Comparison of ENCODE assay signal across 8 cellular contexts in the genomic region with DNA sequence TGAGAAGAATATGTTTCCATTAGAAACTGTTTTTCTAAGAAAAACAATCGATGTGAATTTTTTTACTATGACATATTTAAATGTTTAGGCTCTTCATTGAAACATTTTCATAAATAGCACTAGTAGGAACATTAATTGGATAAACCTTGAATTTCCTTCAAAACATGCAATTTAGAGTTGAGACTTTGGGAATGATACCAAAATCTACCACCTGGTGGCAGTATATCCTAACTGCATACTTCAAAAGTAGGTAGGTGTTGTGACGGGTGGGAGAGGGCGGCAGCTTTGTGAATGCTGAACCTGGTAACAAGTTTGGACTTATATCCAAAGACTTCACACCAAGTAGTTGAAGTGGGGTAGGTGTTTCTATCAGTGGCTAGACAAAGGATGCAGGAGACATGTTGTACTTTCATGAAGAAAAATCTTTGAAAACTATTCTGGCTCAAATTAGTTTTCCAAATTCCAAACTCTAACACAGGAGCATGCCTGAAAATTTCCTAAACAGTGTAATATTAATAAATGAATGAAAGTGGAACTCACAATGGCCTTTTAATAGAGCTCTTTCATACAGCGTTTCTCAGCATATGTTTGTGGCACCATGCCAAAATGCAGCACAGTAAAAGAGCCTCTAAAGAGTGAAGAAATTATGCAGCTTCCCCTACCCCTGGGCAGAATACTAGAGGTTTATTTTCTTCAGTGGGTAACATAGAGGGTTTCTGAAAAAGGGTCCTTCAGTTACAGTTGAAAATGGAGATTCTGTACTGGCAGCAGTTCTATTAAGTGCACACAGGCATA.
DNase-seq lines count a peak whose midpoint lies in the region; ATAC-seq and TF ChIP-seq lines count a peak whose summit lies in the region.

No MANE protein-coding gene starts in this region.

- H2AFZ ChIP-seq in IMR-90 (replicated peaks; ENCODE audit: low read length, poor library complexity) (no peak overlapping the region), mammary epithelial cell (ENCODE audit: low read depth, low read length) (peak overlapping the region; percentile 44)

- no peak overlapping the region for H3K56ac ChIP-seq in IMR-90 (ENCODE audit: extremely low read depth, insufficient read depth, low read length)

- no peak overlapping the region for H3K4me3 Mint-ChIP-seq in stimulated activated naive B cell treated with anti-CD40 and anti-IgM and Interleukin-4, amounts not matched to agents 10 μg/mL and 1 μg/mL and 100 μg/mL, for 72 hours

- H3K79me1 ChIP-seq in IMR-90 (ENCODE audit: low read depth in 1 of 2, low read length in 2 of 2) = no peaks in the 10 kb centered on the region

- POLR2A ChIA-PET in IMR-90 (lab: Charles Lee; ENCODE audit: unreplicated experiment) = no interaction called here

- no peak overlapping the region for H2BK120ac ChIP-seq in IMR-90 (ENCODE audit: low read depth, low read length)

- no peak overlapping the region for H2AK9ac ChIP-seq in IMR-90 (replicated peaks; ENCODE audit: low read depth, low read length, poor library complexity)

- H2BK20ac ChIP-seq in IMR-90 (ENCODE audit: low read depth, low read length) = no peak overlapping the region

- intact Hi-C loops in IMR-90 (cut with micrococcal nuclease) = no loop called here
- intact Hi-C loops in mammary epithelial cell (cut with micrococcal nuclease) = loop anchor here (1.0 to 5.0 kb wide), 3 partner anchors 298 to 1054 kb away; no protein-coding TSS in a partner anchor

- no peaks in the 10 kb centered on the region for H3K36me3 ChIP-seq in IMR-90 (ENCODE audit: control insufficient read depth, insufficient read depth, low read length)
- no peaks in the 10 kb centered on the region for H3K36me3 ChIP-seq in mammary epithelial cell (ENCODE audit: insufficient read depth, low read length)

- H3K4ac ChIP-seq in IMR-90 (ENCODE audit: low read depth, low read length) = no peak overlapping the region

- H3K27ac Mint-ChIP-seq in stimulated activated naive B cell treated with anti-CD40 and anti-IgM and Interleukin-4, amounts not matched to agents 10 μg/mL and 1 μg/mL and 100 μg/mL, for 72 hours = no peak overlapping the region

- H3K4me3 ChIP-seq in IMR-90 (ENCODE audit: insufficient read depth, low read depth, low read length) = no peak overlapping the region
- no peak overlapping the region for H3K4me3 ChIP-seq in mammary epithelial cell (replicated peaks in 1 of 3; ENCODE audit: insufficient read depth in 1 of 3, low read depth in 2 of 3, low read length in 3 of 3)

- dilution Hi-C loops in IMR-90 (cut with HindIII; ENCODE audit: low sequenced_read_pairs, unreplicated experiment) (no loop called here), mammary epithelial cell (cut with HindIII; ENCODE audit: low sequenced_read_pairs) (no loop called here)

- no peaks in the 10 kb centered on the region for H4K20me1 ChIP-seq in IMR-90 (ENCODE audit: insufficient read depth, low read length)
- no peaks in the 10 kb centered on the region for H4K20me1 ChIP-seq in mammary epithelial cell (ENCODE audit: insufficient read depth, low read length)

- TF ChIP-seq CTCF in IMR-90 (conservative IDR thresholded peaks at IDR 0.05; ENCODE audit: low read depth, low read length) = peak; percentile 34; the same call in 1 of the 2 replicates
- TF ChIP-seq CTCF in mammary epithelial cell (conservative IDR thresholded peaks at IDR 0.05 in 1 of 2, IDR thresholded peaks at IDR 0.05 in 1 of 2; ENCODE audit: extremely low read depth in 1 of 2, insufficient read depth in 1 of 2, low read depth in 1 of 2, low read length in 2 of 2) = peak; percentile 74 to 80

- DNase-seq in SIG-M5 treated with dmso at 0.1 percent for 504 hours (lab: John Stamatoyannopoulos, UW; ENCODE audit: unreplicated experiment) (peak; percentile 14), SIG-M5 (lab: John Stamatoyannopoulos, UW) (no peak), IMR-90 (peak; percentile 2), RPMI7951 (ENCODE audit: low read depth) (peak; percentile 19), mammary epithelial cell (peak; percentile 25), left lobe of liver (ENCODE audit: low spot score) (no peak)
- peak; percentile 11 for DNase-seq in stimulated activated naive B cell treated with anti-CD40 and anti-IgM and Interleukin-4, amounts not matched to agents 10 μg/mL and 1 μg/mL and 100 μg/mL, for 72 hours

- BruUV-seq in IMR-90 (replicated peaks; lab: Mats Ljungman, UMichigan) (no TSS peak), mammary epithelial cell (replicated peaks; lab: Mats Ljungman, UMichigan) (no TSS peak)

- H2BK15ac ChIP-seq in IMR-90 (ENCODE audit: low read depth, low read length) = no peak overlapping the region

- TF ChIP-seq POLR2A in IMR-90 (IDR thresholded peaks at IDR 0.05; ENCODE audit: low read depth, low read length) = no peak

- CTCF ChIA-PET in IMR-90 (lab: Yijun Ruan, JAX) (interaction anchor here (0.6 kb wide), 1 partner anchor 181 kb away, joined by 3 read pairs; no protein-coding TSS in a partner anchor), mammary epithelial cell (lab: Charles Lee; ENCODE audit: low non-redundant PET) (no interaction called here)

- no peak overlapping the region for H3K27ac ChIP-seq in IMR-90 (ENCODE audit: insufficient read depth, low read length)
- no peak overlapping the region for H3K27ac ChIP-seq in mammary epithelial cell (ENCODE audit: insufficient read depth, low read depth, low read length)

- H4K8ac ChIP-seq in IMR-90 (ENCODE audit: low read depth in 2 of 2, low read length in 2 of 2) = no peak overlapping the region

- H3K14ac ChIP-seq in IMR-90 (replicated peaks; ENCODE audit: low read depth, low read length) = no peak overlapping the region

- H3K4me1 Mint-ChIP-seq in stimulated activated naive B cell treated with anti-CD40 and anti-IgM and Interleukin-4, amounts not matched to agents 10 μg/mL and 1 μg/mL and 100 μg/mL, for 72 hours = peaks cover 0 to 2% of the 10 kb centered on the region in 2 donors

- ATAC-seq in GM21576 (IDR thresholded peaks at IDR 0.05; ENCODE audit: unreplicated experiment) = peak; percentile 91
- no peak for ATAC-seq in IMR-90 (ENCODE audit: low read depth)
- peak; percentile 80 for ATAC-seq in left lobe of liver
- peak; percentile 46 to 56 for ATAC-seq in stimulated activated naive B cell treated with anti-CD40 and anti-IgM and Interleukin-4, amounts not matched to agents 10 μg/mL and 1 μg/mL and 100 μg/mL, for 72 hours (replicated peaks)

- H3K36me3 Mint-ChIP-seq in stimulated activated naive B cell treated with anti-CD40 and anti-IgM and Interleukin-4, amounts not matched to agents 10 μg/mL and 1 μg/mL and 100 μg/mL, for 72 hours = no peaks in the 10 kb centered on the region

- no peak for TF ChIP-seq RAD21 in IMR-90 (IDR thresholded peaks at IDR 0.05; ENCODE audit: low read length)

- no CpG with 5 or more reads among the region's 4 CpGs for WGBS in IMR-90 (ENCODE audit: extremely low coverage in 2 of 2, insufficient read length in 1 of 2), 2 experiments
- 0% methylated on average over 4 of the region's 4 CpGs for WGBS in mammary epithelial cell (ENCODE audit: low coverage, missing lambda C conversion rate)

- H2BK5ac ChIP-seq in IMR-90 (ENCODE audit: low read depth, low read length, poor library complexity, severe bottlenecking) = no peak overlapping the region

- H3K4me1 ChIP-seq in IMR-90 (ENCODE audit: control insufficient read depth, insufficient read depth, low read length) (no peaks in the 10 kb centered on the region), mammary epithelial cell (ENCODE audit: insufficient read depth, low read length) (no peaks in the 10 kb centered on the region)

- H3K27me3 ChIP-seq in IMR-90 (ENCODE audit: control insufficient read depth, insufficient read depth, low read length) (no peaks in the 10 kb centered on the region), mammary epithelial cell (ENCODE audit: insufficient read depth, low read length) (no peaks in the 10 kb centered on the region)

- H3K9me1 ChIP-seq in IMR-90 (ENCODE audit: insufficient read depth, low read length) = no peaks in the 10 kb centered on the region

- no peak overlapping the region for H3K4me2 ChIP-seq in IMR-90 (ENCODE audit: low read depth, low read length)
- H3K4me2 ChIP-seq in mammary epithelial cell (ENCODE audit: insufficient read depth, low read depth, low read length) = peak overlapping the region; percentile 18

- no peak overlapping the region for H4K91ac ChIP-seq in IMR-90 (ENCODE audit: insufficient read depth, low read depth, low read length)

- H2AK5ac ChIP-seq in IMR-90 (ENCODE audit: low read depth, low read length) = no peak overlapping the region

- H4K5ac ChIP-seq in IMR-90 (ENCODE audit: low read depth, low read length) = no peak overlapping the region

- H3K9ac ChIP-seq in IMR-90 (ENCODE audit: low read depth, low read length) = no peak overlapping the region
- no peak overlapping the region for H3K9ac ChIP-seq in mammary epithelial cell (ENCODE audit: insufficient read depth, low read length)

- in situ Hi-C loops in IMR-90 (cut with MboI; ENCODE audit: low sequenced_read_pairs) = no loop called here
- in situ Hi-C loops in mammary epithelial cell (cut with MboI; ENCODE audit: low sequenced_read_pairs in 2 of 2) = loop anchor here (25.0 kb wide), 1 partner anchor 1051 kb away; no protein-coding TSS in a partner anchor

- H3K79me2 ChIP-seq in mammary epithelial cell (ENCODE audit: insufficient read depth, low read length) = no peaks in the 10 kb centered on the region

- no peak overlapping the region for H3K23ac ChIP-seq in IMR-90 (ENCODE audit: low read depth, low read length)

- H3K9me3 ChIP-seq in IMR-90 (ENCODE audit: control insufficient read depth, insufficient read depth, low read length) (peaks cover 3% of the 10 kb centered on the region), mammary epithelial cell (replicated peaks; ENCODE audit: insufficient read depth, low read length) (no peaks in the 10 kb centered on the region)

- peaks cover 12 to 16% of the 10 kb centered on the region in 2 donors for H3K27me3 Mint-ChIP-seq in stimulated activated naive B cell treated with anti-CD40 and anti-IgM and Interleukin-4, amounts not matched to agents 10 μg/mL and 1 μg/mL and 100 μg/mL, for 72 hours

- H3K9me3 Mint-ChIP-seq in stimulated activated naive B cell treated with anti-CD40 and anti-IgM and Interleukin-4, amounts not matched to agents 10 μg/mL and 1 μg/mL and 100 μg/mL, for 72 hours = peaks cover 5 to 6% of the 10 kb centered on the region in 2 donors

- H3K18ac ChIP-seq in IMR-90 (ENCODE audit: low read depth, low read length) = no peak overlapping the region

TF ChIP-seq in IMR-90, 13 proteins besides CTCF, POLR2A, EP300 and RAD21 (continues in another document):
- TF ChIP-seq NFE2L2 (IDR thresholded peaks at IDR 0.05; ENCODE audit: low read depth, low read length) (no peak), SMC3 (IDR thresholded peaks at IDR 0.05; ENCODE audit: low read depth, low read length) (0 out of 2 replicates have a peak, but pooled peaks have one; percentile 7)

Comparison
In these comparisons a context has a peak if more than half of its experiments do, and no peak if none do; other contexts are left out.
1. DNase-seq: peak in SIG-M5 treated with dmso at 0.1 percent for 504 hours (single experiment), IMR-90 (single experiment), RPMI7951 (single experiment), mammary epithelial cell (single experiment) and stimulated activated naive B cell treated with anti-CD40 and anti-IgM and Interleukin-4, amounts not matched to agents 10 μg/mL and 1 μg/mL and 100 μg/mL, for 72 hours (single experiment); none in SIG-M5 (single experiment) and left lobe of liver (single experiment).